ENCODE assay signal across 12 cellular contexts in genomic region chr7:20954711-20955641, GRCh38.
"Had no signal": no experiment of that assay in that cellular context is flagged by ENCODE, and none has a peak within 500 bp of the region (broad histone marks: within the 10 kb centered on the region; RNA-seq: fewer than 3 reads in every experiment).

No MANE protein-coding gene starts in this region.

- H3K9me3 ChIP-seq: breast epithelium, neutrophil, right atrium auricular region, thyroid gland, vagina had no signal

- H3K4me3 ChIP-seq: breast epithelium, dorsolateral prefrontal cortex, right atrium auricular region, thyroid gland, vagina had no signal

- H3K36me3 ChIP-seq: breast epithelium, neutrophil, right atrium auricular region, thyroid gland, vagina had no signal

- H3K4me1 ChIP-seq: breast epithelium, right atrium auricular region, thyroid gland, vagina had no signal

- H3K27ac ChIP-seq: breast epithelium, dorsolateral prefrontal cortex, neutrophil, right atrium auricular region, thyroid gland, vagina had no signal

- DNase-seq: activated CD4-positive, alpha-beta T cell treated with anti-CD3 and anti-CD28 coated beads, Interleukin-2, amount 50 U/mL, for 48 hours; activated CD8-positive, alpha-beta memory T cell treated with anti-CD3 and anti-CD28 coated beads, Interleukin-2, amount 10 ng/mL, durations not matched to agents 7 days and 5 days; activated effector memory CD4-positive, alpha-beta T cell treated with Interleukin-2 at 50 U/mL for 16 hours; activated T-cell treated with anti-CD3 and anti-CD28 coated beads, Interleukin-2, amount 50 U/mL, for 24 hours; dorsolateral prefrontal cortex; naive B cell; posterior cingulate gyrus; thyroid gland had no signal

- H3K27me3 ChIP-seq: breast epithelium, dorsolateral prefrontal cortex, neutrophil, right atrium auricular region, thyroid gland, vagina had no signal
